In the genomic region with DNA sequence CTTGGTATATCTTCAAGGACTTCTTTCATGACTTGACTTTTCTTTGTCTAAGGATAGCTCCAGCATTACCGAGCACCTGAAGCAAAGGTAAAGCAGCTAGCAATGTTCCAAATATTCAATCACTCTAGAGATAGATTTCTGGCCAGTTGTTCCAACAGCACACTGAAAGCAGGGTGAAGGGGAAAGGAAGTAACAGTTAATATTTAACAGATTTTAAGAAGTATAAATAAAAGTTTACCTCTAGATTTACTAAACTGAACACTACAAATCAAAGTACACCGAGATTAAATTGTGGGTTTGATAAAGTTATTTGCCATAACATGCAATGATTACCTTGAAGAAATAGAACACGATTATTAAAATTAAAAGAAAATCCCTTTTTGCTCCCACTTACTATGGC, we compare ENCODE assay signal across 17 cellular contexts.
"Had no signal": no experiment of that assay in that cellular context is flagged by ENCODE, and none has a peak within 500 bp of the region (broad histone marks: within the 10 kb centered on the region; RNA-seq: fewer than 3 reads in every experiment).

No MANE protein-coding gene starts in this region.

- H3K27me3 ChIP-seq: brain microvascular endothelial cell, foreskin keratinocyte, right atrium auricular region had no signal

- H3K4me3 Mint-ChIP-seq: activated naive CD8-positive, alpha-beta T cell treated with anti-CD3 and anti-CD28 coated beads for 36 hours; immature natural killer cell; natural killer cell had no signal

- H3K4me1 ChIP-seq: foreskin keratinocyte, right atrium auricular region had no signal

- H3K27me3 Mint-ChIP-seq: activated naive CD8-positive, alpha-beta T cell treated with anti-CD3 and anti-CD28 coated beads for 36 hours had no signal

- H3K27ac ChIP-seq: brain microvascular endothelial cell, foreskin keratinocyte, right atrium auricular region, skin epidermis had no signal

- H3K4me3 ChIP-seq: right atrium auricular region, skin epidermis had no signal

- H3K9me3 ChIP-seq: right atrium auricular region had no signal

- ATAC-seq: foreskin keratinocyte, natural killer cell had no signal

- DNase-seq: activated CD4-positive, alpha-beta T cell treated with anti-CD3 and anti-CD28 coated beads, Interleukin-2, amount 50 U/mL, for 48 hours; activated gamma-delta T cell; activated naive CD8-positive, alpha-beta T cell treated with anti-CD3 and anti-CD28 coated beads for 36 hours; activated T-cell treated with anti-CD3 and anti-CD28 coated beads, Interleukin-2, amount 50 U/mL, for 48 hours; amygdala; brain microvascular endothelial cell; cortex of kidney; effector CD4-positive, alpha-beta T cell; foreskin keratinocyte; immature natural killer cell; natural killer cell; posterior cingulate gyrus; stimulated activated CD4-positive, alpha-beta T cell treated with anti-CD3 and anti-CD28 coated beads, Interleukin-4, amount 100 ng/mL, for 24 hours; stimulated activated naive CD4-positive, alpha-beta T cell; trophoblast cell had no signal

- H3K9me3 Mint-ChIP-seq: activated naive CD8-positive, alpha-beta T cell treated with anti-CD3 and anti-CD28 coated beads for 36 hours; immature natural killer cell; natural killer cell had no signal
